In the genomic region with DNA sequence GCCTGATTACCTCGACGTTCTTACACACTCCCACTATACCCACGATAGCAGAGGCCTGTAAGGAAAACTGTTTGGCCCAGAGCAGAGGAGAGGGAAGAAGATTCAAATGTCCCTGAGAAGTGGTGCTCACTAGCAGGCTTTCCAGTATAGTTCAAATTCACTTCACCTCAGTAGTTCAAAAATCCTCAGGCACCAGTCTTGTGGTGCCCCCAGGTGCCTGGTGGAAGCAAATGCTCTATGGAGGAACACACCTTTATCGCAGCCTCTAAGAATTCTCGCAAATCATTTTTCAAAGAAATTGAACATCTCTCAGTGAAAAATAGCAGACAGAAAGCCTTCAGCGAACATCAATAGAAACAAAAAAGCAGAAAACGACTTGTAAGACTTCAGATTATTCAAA, we compare ENCODE assay signal across 9 cellular contexts. TPM values are rescaled to one million over a fixed set of nuclear protein-coding genes. Genes with fewer than 3 reads are reported as not detected.
DNase-seq lines count a peak whose midpoint lies in the region; ATAC-seq, FAIRE-seq and TF ChIP-seq lines count a peak whose summit lies in the region.
"Had no signal": no experiment of that assay in that cellular context is flagged by ENCODE, and none has a peak within 500 bp of the region (broad histone marks: within the 10 kb centered on the region; RNA-seq: fewer than 3 reads in every experiment).

No MANE protein-coding gene starts in this region.

- CTCF ChIA-PET in WTC11 (lab: Charles Lee): interaction anchor here (0.7 to 2.0 kb wide), 5 partner anchors 114 to 535 kb away, joined by 3 to 9 read pairs (median 3); no protein-coding TSS in a partner anchor

- POLR2A ChIA-PET in WTC11 (lab: Charles Lee): no interaction called here

- peaks cover 6% of the 10 kb centered on the region; the same call in 1 of the 2 replicates for H3K9me3 Mint-ChIP-seq in WTC11
- H3K9me3 Mint-ChIP-seq: T-helper 1 cell treated with Interleukin-12 subunit alpha and Interleukin-12 subunit beta and Interleukin-4 antibody, amounts not matched to agents 30 μg/mL and 1 μg/mL, for 36 hours had no signal

- FAIRE-seq in islet of Langerhans (lab: Jason Lieb, UNC): peak; percentile 68

- TF ChIP-seq CTCF in HFF-Myc (IDR thresholded peaks at IDR 0.05; ENCODE audit: low read depth, low read length, missing control alignments) (peak; percentile 25), WTC11 (IDR thresholded peaks at IDR 0.05) (0 out of 2 replicates have a peak, but pooled peaks have one; percentile 12)

- no peak overlapping the region for H3K4me3 Mint-ChIP-seq in WTC11
- H3K4me3 Mint-ChIP-seq: T-helper 1 cell treated with Interleukin-12 subunit alpha and Interleukin-12 subunit beta and Interleukin-4 antibody, amounts not matched to agents 30 μg/mL and 1 μg/mL, for 36 hours had no signal

- H3K4me3 ChIP-seq in HFF-Myc (replicated peaks; ENCODE audit: low read depth, low read length): no peak overlapping the region

- DNase-seq in DMS153 (lab: John Stamatoyannopoulos, UW) (peak; percentile 41), HFF-Myc (ENCODE audit: extremely low read depth, low read depth) (no peak), WTC11 (ENCODE audit: low spot score) (no peak), posterior vena cava (ENCODE audit: low spot score) (no peak)

- no peaks in the 10 kb centered on the region for H3K4me1 Mint-ChIP-seq in WTC11

- no peak overlapping the region for H3K27ac Mint-ChIP-seq in WTC11
- H3K27ac Mint-ChIP-seq: T-helper 1 cell treated with Interleukin-12 subunit alpha and Interleukin-12 subunit beta and Interleukin-4 antibody, amounts not matched to agents 30 μg/mL and 1 μg/mL, for 36 hours had no signal

- no peaks in the 10 kb centered on the region for H3K27me3 Mint-ChIP-seq in WTC11 (ENCODE audit: low read depth)

- H3K36me3 Mint-ChIP-seq in WTC11: no peaks in the 10 kb centered on the region

- ATAC-seq in WTC11 (peak; percentile 90), GM19035 (IDR thresholded peaks at IDR 0.05; ENCODE audit: unreplicated experiment) (no peak), GM18868 (IDR thresholded peaks at IDR 0.05; ENCODE audit: unreplicated experiment) (no peak), GM19351 (IDR thresholded peaks at IDR 0.05; ENCODE audit: unreplicated experiment) (no peak)

- intact Hi-C loops in posterior vena cava (cut with DNase I): no loop called here

TF ChIP-seq in WTC11, 78 proteins besides CTCF, POLR2A, EP300 and RAD21 (continues in another document):
- TF ChIP-seq HMGA2 (CRISPR knock-in tag; IDR thresholded peaks at IDR 0.05) (no peak), FOXP4 (CRISPR knock-in tag; IDR thresholded peaks at IDR 0.05) (no peak), SP1 (CRISPR knock-in tag; conservative IDR thresholded peaks at IDR 0.05) (no peak), ZNF232 (CRISPR knock-in tag; IDR thresholded peaks at IDR 0.05) (no peak), MLX (CRISPR knock-in tag; IDR thresholded peaks at IDR 0.05) (no peak), ZNF317 (CRISPR knock-in tag; IDR thresholded peaks at IDR 0.05; ENCODE audit: borderline replicate concordance, low read depth) (no peak), FOXJ3 (CRISPR knock-in tag; IDR thresholded peaks at IDR 0.05; ENCODE audit: borderline replicate concordance) (no peak), NFATC4 (CRISPR knock-in tag; IDR thresholded peaks at IDR 0.05) (no peak), ZNF263 (CRISPR knock-in tag; IDR thresholded peaks at IDR 0.05; ENCODE audit: low read depth) (no peak), USF1 (CRISPR knock-in tag; IDR thresholded peaks at IDR 0.05) (no peak), ZNF281 (CRISPR knock-in tag; IDR thresholded peaks at IDR 0.05) (no peak), ZNF416 (CRISPR knock-in tag; IDR thresholded peaks at IDR 0.05) (no peak), NFE2L1 (CRISPR knock-in tag; IDR thresholded peaks at IDR 0.05) (no peak), ZNF423 (CRISPR knock-in tag; IDR thresholded peaks at IDR 0.05) (no peak), ELF4 (CRISPR knock-in tag; IDR thresholded peaks at IDR 0.05; ENCODE audit: low read depth) (no peak)
- TF ChIP-seq, protein P1, sequence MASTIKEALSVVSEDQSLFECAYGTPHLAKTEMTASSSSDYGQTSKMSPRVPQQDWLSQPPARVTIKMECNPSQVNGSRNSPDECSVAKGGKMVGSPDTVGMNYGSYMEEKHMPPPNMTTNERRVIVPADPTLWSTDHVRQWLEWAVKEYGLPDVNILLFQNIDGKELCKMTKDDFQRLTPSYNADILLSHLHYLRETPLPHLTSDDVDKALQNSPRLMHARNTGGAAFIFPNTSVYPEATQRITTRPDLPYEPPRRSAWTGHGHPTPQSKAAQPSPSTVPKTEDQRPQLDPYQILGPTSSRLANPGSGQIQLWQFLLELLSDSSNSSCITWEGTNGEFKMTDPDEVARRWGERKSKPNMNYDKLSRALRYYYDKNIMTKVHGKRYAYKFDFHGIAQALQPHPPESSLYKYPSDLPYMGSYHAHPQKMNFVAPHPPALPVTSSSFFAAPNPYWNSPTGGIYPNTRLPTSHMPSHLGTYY (CRISPR knock-in tag; IDR thresholded peaks at IDR 0.05): no peak
- TF ChIP-seq, protein P2, sequence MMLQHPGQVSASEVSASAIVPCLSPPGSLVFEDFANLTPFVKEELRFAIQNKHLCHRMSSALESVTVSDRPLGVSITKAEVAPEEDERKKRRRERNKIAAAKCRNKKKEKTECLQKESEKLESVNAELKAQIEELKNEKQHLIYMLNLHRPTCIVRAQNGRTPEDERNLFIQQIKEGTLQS (CRISPR knock-in tag; conservative IDR thresholded peaks at IDR 0.05): no peak

RNA-seq across cellular contexts. Expression of gene MTMR1, which starts 12.2 kb away (rescaled TPM):
- total RNA-seq in WTC11 (2021) (15.6 to 19.6 TPM (median 16.7 TPM) in 3 replicates), posterior vena cava (10 to 100 TPM; 15.6 to 18.1 TPM)
